ENCODE assay signal across 9 cellular contexts in genomic region chr11:112837162-112837826, GRCh38.
DNase-seq lines count a peak whose midpoint lies in the region; ATAC-seq and TF ChIP-seq lines count a peak whose summit lies in the region.
"Had no signal": no experiment of that assay in that cellular context is flagged by ENCODE, and none has a peak within 500 bp of the region (broad histone marks: within the 10 kb centered on the region; RNA-seq: fewer than 3 reads in every experiment).

No MANE protein-coding gene starts in this region.

- H3K27ac Mint-ChIP-seq in activated CD8-positive, alpha-beta T cell treated with anti-CD3 and anti-CD28 coated beads, Interleukin-2, amount 10 ng/mL, durations not matched to agents 7 days and 5 days: no peak overlapping the region
- no peak overlapping the region for H3K27ac Mint-ChIP-seq in activated CD8-positive, alpha-beta T cell treated with anti-CD3 and anti-CD28 coated beads for 36 hours

- H3K4me1 ChIP-seq in PC-9 (replicated peaks; ENCODE audit: insufficient read depth): no peaks in the 10 kb centered on the region
- H3K4me1 ChIP-seq in heart right ventricle: peaks cover 0 to 24% (median 10%) of the 10 kb centered on the region in 9 donors
- H3K4me1 ChIP-seq in testis: no peaks in the 10 kb centered on the region
- H3K4me1 ChIP-seq in ascending aorta: peaks cover 0 to 3% of the 10 kb centered on the region in 2 donors
- H3K4me1 ChIP-seq: BLaER1 had no signal

- 47 to 60% methylated on average over 8 of the region's 8 CpGs for WGBS in heart right ventricle, 2 donors
- 81 to 87% methylated on average over 5 to 8 of the region's 8 CpGs for WGBS in testis, 2 donors

- H3F3A ChIP-seq in PC-9 (ENCODE audit: insufficient read depth, low read depth): no peaks in the 10 kb centered on the region

- H3K9me3 Mint-ChIP-seq in activated CD8-positive, alpha-beta T cell treated with anti-CD3 and anti-CD28 coated beads, Interleukin-2, amount 10 ng/mL, durations not matched to agents 7 days and 5 days (ENCODE audit: insufficient read depth): no peaks in the 10 kb centered on the region
- H3K9me3 Mint-ChIP-seq in activated CD8-positive, alpha-beta T cell treated with anti-CD3 and anti-CD28 coated beads for 36 hours: no peaks in the 10 kb centered on the region

- no peaks in the 10 kb centered on the region for H3K9me2 ChIP-seq in PC-9 (ENCODE audit: insufficient read depth)

- H3K36me3 Mint-ChIP-seq in activated CD8-positive, alpha-beta T cell treated with anti-CD3 and anti-CD28 coated beads, Interleukin-2, amount 10 ng/mL, durations not matched to agents 7 days and 5 days (ENCODE audit: low read depth): no peaks in the 10 kb centered on the region
- H3K36me3 Mint-ChIP-seq in activated CD8-positive, alpha-beta T cell treated with anti-CD3 and anti-CD28 coated beads for 36 hours (ENCODE audit: low read depth): no peaks in the 10 kb centered on the region

- POLR2A ChIA-PET in activated CD8-positive, alpha-beta T cell treated with anti-CD3 and anti-CD28 coated beads, Interleukin-2, amount 10 ng/mL, durations not matched to agents 7 days and 5 days (lab: Charles Lee): no interaction called here
- POLR2A ChIA-PET in activated CD8-positive, alpha-beta T cell treated with anti-CD3 and anti-CD28 coated beads for 36 hours (lab: Charles Lee): no interaction called here
- POLR2A ChIA-PET in PC-9 (lab: Charles Lee; ENCODE audit: unreplicated experiment): no interaction called here

- no peaks in the 10 kb centered on the region for H3K27me3 ChIP-seq in PC-9 (ENCODE audit: insufficient read depth, low read depth)
- H3K27me3 ChIP-seq in heart right ventricle: no peaks in the 10 kb centered on the region
- no peaks in the 10 kb centered on the region for H3K27me3 ChIP-seq in testis
- no peaks in the 10 kb centered on the region for H3K27me3 ChIP-seq in ascending aorta
- H3K27me3 ChIP-seq: BLaER1 had no signal

- peaks cover 8% of the 10 kb centered on the region for H3K27me3 Mint-ChIP-seq in activated CD8-positive, alpha-beta T cell treated with anti-CD3 and anti-CD28 coated beads, Interleukin-2, amount 10 ng/mL, durations not matched to agents 7 days and 5 days (ENCODE audit: low read depth)
- H3K27me3 Mint-ChIP-seq in activated CD8-positive, alpha-beta T cell treated with anti-CD3 and anti-CD28 coated beads for 36 hours: no peaks in the 10 kb centered on the region

- BruUV-seq in PC-9 (replicated peaks; lab: Mats Ljungman, UMichigan): no TSS peak

- no peaks in the 10 kb centered on the region for H3K79me2 ChIP-seq in PC-9 (ENCODE audit: low read depth)

- H3K27ac ChIP-seq in PC-9: no peak overlapping the region
- H3K27ac ChIP-seq in heart right ventricle: peak overlapping the region in 1 of 10 donors; percentile 19
- H3K27ac ChIP-seq in testis: no peak overlapping the region
- H3K27ac ChIP-seq in ascending aorta: no peak overlapping the region
- H3K27ac ChIP-seq: BLaER1 had no signal

- no peak for TF ChIP-seq CTCF in activated CD8-positive, alpha-beta T cell treated with anti-CD3 and anti-CD28 coated beads for 36 hours (IDR thresholded peaks at IDR 0.05)
- 0 out of 2 replicates have a peak, but pooled peaks have one; percentile 24 for TF ChIP-seq CTCF in PC-9 (conservative IDR thresholded peaks at IDR 0.05)
- peak in 7 of 9 donors; percentile 25 to 58 (median 43) for TF ChIP-seq CTCF in heart right ventricle (IDR thresholded peaks at IDR 0.05)
- TF ChIP-seq CTCF in testis (IDR thresholded peaks at IDR 0.05): no peak
- TF ChIP-seq CTCF in ascending aorta (IDR thresholded peaks at IDR 0.05): peak in 1 of 3 experiments; percentile 13

- no peak for TF ChIP-seq POLR2A in testis (IDR thresholded peaks at IDR 0.05)

- intact Hi-C loops in activated CD8-positive, alpha-beta T cell treated with anti-CD3 and anti-CD28 coated beads for 36 hours (cut with micrococcal nuclease): no loop called here
- intact Hi-C loops in PC-9 (cut with micrococcal nuclease; ENCODE audit: unreplicated experiment) (loop anchor here (5.0 kb wide), 1 partner anchor 275 kb away; no protein-coding TSS in a partner anchor), heart right ventricle (cut with DNase I) (loop anchor here in 5 of 10 donors (5.0 to 10.0 kb wide), 5 partner anchors 115 to 278 kb away; partner anchors contain the start of gene NCAM1 (in 2 of the 5)), testis (cut with DNase I; ENCODE audit: low total_unique reads) (no loop called here), ascending aorta (cut with DNase I) (no loop called here)

- no peak overlapping the region for H3K4me2 ChIP-seq in PC-9
- H3K4me2 ChIP-seq: BLaER1 had no signal

- no peaks in the 10 kb centered on the region for H3K4me1 Mint-ChIP-seq in activated CD8-positive, alpha-beta T cell treated with anti-CD3 and anti-CD28 coated beads, Interleukin-2, amount 10 ng/mL, durations not matched to agents 7 days and 5 days (ENCODE audit: low read depth)
- H3K4me1 Mint-ChIP-seq in activated CD8-positive, alpha-beta T cell treated with anti-CD3 and anti-CD28 coated beads for 36 hours (ENCODE audit: low read depth): no peaks in the 10 kb centered on the region

- ATAC-seq in activated CD8-positive, alpha-beta T cell treated with anti-CD3 and anti-CD28 coated beads, Interleukin-2, amount 10 ng/mL, durations not matched to agents 7 days and 5 days: no peak
- no peak for ATAC-seq in activated CD8-positive, alpha-beta T cell treated with anti-CD3 and anti-CD28 coated beads for 36 hours
- ATAC-seq in heart right ventricle (peak; percentile 49 to 65 (median 63)), HG03469 (IDR thresholded peaks at IDR 0.05; ENCODE audit: unreplicated experiment) (no peak)

- DNase-seq in activated CD8-positive, alpha-beta T cell treated with anti-CD3 and anti-CD28 coated beads, Interleukin-2, amount 10 ng/mL, durations not matched to agents 7 days and 5 days: peak; percentile 20
- no peak for DNase-seq in activated CD8-positive, alpha-beta T cell treated with anti-CD3 and anti-CD28 coated beads for 36 hours
- DNase-seq in PC-9: no peak
- DNase-seq in heart right ventricle: peak; percentile 10 to 45
- DNase-seq in testis: peak; percentile 43
- DNase-seq in activated CD4-positive, alpha-beta T cell treated with anti-CD3 and anti-CD28 coated beads, Interleukin-2, amount 50 U/mL, for 48 hours: no peak
- no peak for DNase-seq in ascending aorta (ENCODE audit: low spot score in 2 of 2)

- no peak overlapping the region for H2AFZ ChIP-seq in PC-9

- H3K4me3 Mint-ChIP-seq in activated CD8-positive, alpha-beta T cell treated with anti-CD3 and anti-CD28 coated beads, Interleukin-2, amount 10 ng/mL, durations not matched to agents 7 days and 5 days: no peak overlapping the region
- no peak overlapping the region for H3K4me3 Mint-ChIP-seq in activated CD8-positive, alpha-beta T cell treated with anti-CD3 and anti-CD28 coated beads for 36 hours

- no peaks in the 10 kb centered on the region for H3K9me3 ChIP-seq in PC-9 (ENCODE audit: insufficient read depth, low read depth)
- no peaks in the 10 kb centered on the region for H3K9me3 ChIP-seq in heart right ventricle
- no peaks in the 10 kb centered on the region for H3K9me3 ChIP-seq in testis
- H3K9me3 ChIP-seq in ascending aorta: no peaks in the 10 kb centered on the region
- H3K9me3 ChIP-seq: BLaER1 had no signal

- H3K36me3 ChIP-seq in PC-9 (ENCODE audit: low read depth) (no peaks in the 10 kb centered on the region), heart right ventricle (no peaks in the 10 kb centered on the region), testis (ENCODE audit: low read depth, missing control alignments) (no peaks in the 10 kb centered on the region), ascending aorta (no peaks in the 10 kb centered on the region)
- H3K36me3 ChIP-seq: BLaER1 had no signal

- H4K20me1 ChIP-seq in PC-9 (ENCODE audit: insufficient read depth): no peaks in the 10 kb centered on the region
- H4K20me1 ChIP-seq: BLaER1 had no signal

- CTCF ChIA-PET in activated CD8-positive, alpha-beta T cell treated with anti-CD3 and anti-CD28 coated beads, Interleukin-2, amount 10 ng/mL, durations not matched to agents 7 days and 5 days (lab: Charles Lee): interaction anchor here (1.5 kb wide), 1 partner anchor 13 kb away, joined by 3 read pairs; no protein-coding TSS in a partner anchor
- CTCF ChIA-PET in activated CD8-positive, alpha-beta T cell treated with anti-CD3 and anti-CD28 coated beads for 36 hours (lab: Charles Lee): no interaction called here
- CTCF ChIA-PET in PC-9 (lab: Charles Lee): no interaction called here

- H3K4me3 ChIP-seq in PC-9 (no peak overlapping the region), heart right ventricle (no peak overlapping the region), testis (no peak overlapping the region), ascending aorta (no peak overlapping the region)
- H3K4me3 ChIP-seq: BLaER1 had no signal

Comparison
In these comparisons a context has a peak if more than half of its experiments do, and no peak if none do; other contexts are left out.
1. DNase-seq: peak in activated CD8-positive, alpha-beta T cell treated with anti-CD3 and anti-CD28 coated beads, Interleukin-2, amount 10 ng/mL, durations not matched to agents 7 days and 5 days (single experiment), heart right ventricle (2 of 2) and testis (single experiment); none in activated CD8-positive, alpha-beta T cell treated with anti-CD3 and anti-CD28 coated beads for 36 hours (single experiment), PC-9 (0 of 2), activated CD4-positive, alpha-beta T cell treated with anti-CD3 and anti-CD28 coated beads, Interleukin-2, amount 50 U/mL, for 48 hours (0 of 2) and ascending aorta (0 of 2).
2. ATAC-seq: peak in heart right ventricle (8 of 8); none in activated CD8-positive, alpha-beta T cell treated with anti-CD3 and anti-CD28 coated beads, Interleukin-2, amount 10 ng/mL, durations not matched to agents 7 days and 5 days (single experiment), activated CD8-positive, alpha-beta T cell treated with anti-CD3 and anti-CD28 coated beads for 36 hours (single experiment) and HG03469 (single experiment).
3. CTCF ChIP-seq: peak in PC-9 (single experiment) and heart right ventricle (7 of 9); none in activated CD8-positive, alpha-beta T cell treated with anti-CD3 and anti-CD28 coated beads for 36 hours (single experiment) and testis (0 of 3).